ENCODE assay signal across 18 cellular contexts in genomic region chr14:51285102-51285501, GRCh38. TPM values are rescaled to one million over a fixed set of nuclear protein-coding genes. Genes with fewer than 3 reads are reported as not detected.
A peak's percentile ranks its signal among the peaks of the same experiment; 100 is the strongest.
DNase-seq lines count a peak whose midpoint lies in the region; ATAC-seq and TF ChIP-seq lines count a peak whose summit lies in the region.
"Had no signal": no experiment of that assay in that cellular context is flagged by ENCODE, and none has a peak within 500 bp of the region (broad histone marks: within the 10 kb centered on the region; RNA-seq: fewer than 3 reads in every experiment).

No MANE protein-coding gene starts in this region.

- no peak overlapping the region for H2AFZ ChIP-seq in mesenchymal stem cell (ENCODE audit: low read depth, low read length)

- TF ChIP-seq EP300 in suprapubic skin (IDR thresholded peaks at IDR 0.05): no peak

- H3K9me3 ChIP-seq in mesenchymal stem cell (ENCODE audit: control insufficient read depth, low read length): no peaks in the 10 kb centered on the region
- no peaks in the 10 kb centered on the region for H3K9me3 ChIP-seq in suprapubic skin
- H3K9me3 ChIP-seq: esophagus muscularis mucosa, SJCRH30, transverse colon had no signal

- no peak for TF ChIP-seq POLR2A in suprapubic skin (IDR thresholded peaks at IDR 0.05)

- peak; percentile 79 for ATAC-seq in GM18868 (IDR thresholded peaks at IDR 0.05; ENCODE audit: unreplicated experiment)
- peak; percentile 60 for ATAC-seq in GM21786 (IDR thresholded peaks at IDR 0.05; ENCODE audit: unreplicated experiment)
- peak; percentile 67 for ATAC-seq in HG03159 (IDR thresholded peaks at IDR 0.05; ENCODE audit: unreplicated experiment)
- no peak for ATAC-seq in HG03196 (IDR thresholded peaks at IDR 0.05; ENCODE audit: unreplicated experiment)
- ATAC-seq: activated CD8-positive, alpha-beta T cell treated with anti-CD3 and anti-CD28 coated beads for 36 hours had no signal

- 85% methylated on average over 1 of the region's 1 CpG for WGBS in mesenchymal stem cell
- WGBS in suprapubic skin: 100% methylated on average over 1 of the region's 1 CpG

- H3K4me1 ChIP-seq in mesenchymal stem cell (ENCODE audit: control insufficient read depth, insufficient read depth, low read depth, low read length) (no peaks in the 10 kb centered on the region), suprapubic skin (peaks cover 7% of the 10 kb centered on the region)
- H3K4me1 ChIP-seq: SJCRH30 had no signal

- no peak overlapping the region for H2BK120ac ChIP-seq in mesenchymal stem cell (ENCODE audit: low read depth, low read length)

- no peak overlapping the region for H3K4me2 ChIP-seq in mesenchymal stem cell (ENCODE audit: low read length, poor library complexity, severe bottlenecking)

- H2BK15ac ChIP-seq in mesenchymal stem cell (ENCODE audit: low read depth, poor library complexity, severe bottlenecking): no peak overlapping the region

- peak overlapping the region in 1 of 2 experiments; percentile 75 for H3K14ac ChIP-seq in mesenchymal stem cell (ENCODE audit: low read length in 2 of 2)

- H3K4me3 ChIP-seq in mesenchymal stem cell (ENCODE audit: insufficient read depth in 1 of 2, low read depth in 1 of 2, low read length in 2 of 2) (no peak overlapping the region), suprapubic skin (no peak overlapping the region)
- H3K4me3 ChIP-seq: esophagus muscularis mucosa, SJCRH30, transverse colon had no signal

- no peak for TF ChIP-seq CTCF in suprapubic skin (IDR thresholded peaks at IDR 0.05)

- H2AK5ac ChIP-seq in mesenchymal stem cell (ENCODE audit: low read length, severe bottlenecking): peak overlapping the region; percentile 91

- no peaks in the 10 kb centered on the region for H3K36me3 ChIP-seq in mesenchymal stem cell (ENCODE audit: control insufficient read depth in 1 of 2, insufficient read depth in 2 of 2, low read depth in 1 of 2, low read length in 2 of 2)
- H3K36me3 ChIP-seq in suprapubic skin: no peaks in the 10 kb centered on the region
- H3K36me3 ChIP-seq: esophagus muscularis mucosa, SJCRH30, transverse colon had no signal

- H3K27ac ChIP-seq in mesenchymal stem cell (ENCODE audit: low read length, poor library complexity, severe bottlenecking) (no peak overlapping the region), suprapubic skin (no peak overlapping the region)
- H3K27ac ChIP-seq: esophagus muscularis mucosa, SJCRH30, transverse colon had no signal

- no peaks in the 10 kb centered on the region for H3K27me3 ChIP-seq in mesenchymal stem cell (ENCODE audit: control insufficient read depth in 1 of 2, insufficient read depth in 1 of 2, low read length in 2 of 2)
- H3K27me3 ChIP-seq in suprapubic skin: no peaks in the 10 kb centered on the region
- H3K27me3 ChIP-seq: esophagus muscularis mucosa, SJCRH30, transverse colon had no signal

- no peak for DNase-seq in mesenchymal stem cell
- no peak for DNase-seq in suprapubic skin (ENCODE audit: low spot score in 2 of 2)
- no peak for DNase-seq in mesenteric fat pad (ENCODE audit: low spot score)
- no peak for DNase-seq in activated CD4-positive, alpha-beta T cell treated with anti-CD3 and anti-CD28 coated beads, Interleukin-2, amount 50 U/mL, for 1 hour
- DNase-seq: activated CD8-positive, alpha-beta T cell treated with anti-CD3 and anti-CD28 coated beads for 36 hours; anterior cingulate cortex; MM.1S; NCI-H2029; SJCRH30; stimulated activated CD4-positive, alpha-beta T cell treated with anti-CD3 and anti-CD28 coated beads, Interleukin-1b, Interleukin-23, amount 100 ng/mL, for 48 hours; stimulated activated CD8-positive, alpha-beta memory T cell treated with anti-CD3 and anti-CD28 coated beads, Interleukin-4, amount 100 ng/mL, for 48 hours; T-helper 9 cell; transverse colon had no signal

- H3K23ac ChIP-seq in mesenchymal stem cell (ENCODE audit: low read length in 2 of 2): peak overlapping the region in 1 of 2 experiments; percentile 40

- no peaks in the 10 kb centered on the region for H3K79me1 ChIP-seq in mesenchymal stem cell (replicated peaks; ENCODE audit: low read length, poor library complexity, severe bottlenecking)

- peak overlapping the region in 1 of 2 experiments; percentile 90 for H3K4ac ChIP-seq in mesenchymal stem cell (ENCODE audit: low read depth in 1 of 2, low read length in 2 of 2)

- no peak overlapping the region for H2BK5ac ChIP-seq in mesenchymal stem cell (ENCODE audit: low read depth, low read length, poor library complexity, severe bottlenecking)

- H3K18ac ChIP-seq in mesenchymal stem cell (ENCODE audit: low read depth in 1 of 2, low read length in 2 of 2): peak overlapping the region; percentile 19 to 74

- peak overlapping the region; percentile 6 to 94 for H2BK12ac ChIP-seq in mesenchymal stem cell (ENCODE audit: low read length in 2 of 2)

- no peak overlapping the region for H3K9ac ChIP-seq in mesenchymal stem cell (ENCODE audit: low read length)

- no peak overlapping the region for H4K8ac ChIP-seq in mesenchymal stem cell (ENCODE audit: low read length)

- H4K91ac ChIP-seq in mesenchymal stem cell (ENCODE audit: low read length): peak overlapping the region; percentile 8

RNA-seq across cellular contexts. Expression of gene TMX1, which starts 45.1 kb away (rescaled TPM):
- polyA plus RNA-seq in mesenchymal stem cell (2013, experiment 1 of 2): 41.5 TPM
- 48.2 TPM for polyA plus RNA-seq in mesenchymal stem cell (2013, experiment 2 of 2)
- 10 to 100 TPM; 17.1 to 33.0 (median 21.8) TPM for total RNA-seq in suprapubic skin
- total RNA-seq in mesenteric fat pad: 31.1 TPM
